In the genomic region with DNA sequence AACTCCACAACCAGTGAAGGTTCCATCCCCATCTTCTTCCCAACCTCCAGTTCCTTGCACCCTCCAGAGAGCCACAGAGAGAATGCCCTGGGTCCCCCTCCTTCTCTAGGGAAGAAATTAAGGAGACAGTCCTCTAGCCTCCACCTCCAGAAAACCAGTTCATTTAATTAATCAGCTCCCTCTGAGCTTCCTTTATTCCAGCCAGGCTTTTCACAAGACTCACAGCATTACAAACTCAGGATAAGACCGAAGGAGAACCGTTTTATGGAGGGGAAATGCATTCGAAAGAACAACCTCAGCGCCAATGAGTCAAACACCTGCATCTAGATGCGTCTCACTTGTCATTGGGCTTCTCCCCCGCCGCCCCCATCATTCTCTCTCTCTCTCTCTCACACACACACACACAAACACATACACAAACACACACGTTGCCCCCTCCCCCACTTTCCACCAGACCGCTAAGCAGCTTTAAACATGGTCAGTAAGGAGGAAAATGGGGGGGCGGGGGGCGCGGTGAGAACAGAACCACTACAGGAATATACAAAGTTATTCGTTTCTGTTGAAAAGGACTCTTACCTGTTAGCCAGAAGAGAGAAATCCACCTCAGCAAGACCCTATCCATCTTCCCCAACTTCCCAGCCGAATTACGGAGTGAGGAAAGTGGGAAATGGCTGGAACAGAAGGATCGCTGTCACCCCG, we compare ENCODE assay signal across 8 cellular contexts. TPM values are rescaled to one million over a fixed set of nuclear protein-coding genes. Genes with fewer than 3 reads are reported as not detected.
DNase-seq lines count a peak whose midpoint lies in the region; ATAC-seq lines count a peak whose summit lies in the region.

No MANE protein-coding gene starts in this region.

- H3K9me3 Mint-ChIP-seq in activated T-helper 2 cell treated with anti-CD3 and anti-CD28 coated beads, Interferon-gamma antibody, Interleukin-2, Interleukin-4, amounts not matched to agents 10 μg/mL and 5 μg/mL and 100 μg/mL, durations not matched to agents 14 hours and 24 hours and 36 hours: no peaks in the 10 kb centered on the region

- H3K27me3 Mint-ChIP-seq in activated T-helper 2 cell treated with anti-CD3 and anti-CD28 coated beads, Interferon-gamma antibody, Interleukin-2, Interleukin-4, amounts not matched to agents 10 μg/mL and 5 μg/mL and 100 μg/mL, durations not matched to agents 14 hours and 24 hours and 36 hours (ENCODE audit: low read depth): peaks cover 18% of the 10 kb centered on the region

- H3K4me3 Mint-ChIP-seq in activated T-helper 2 cell treated with anti-CD3 and anti-CD28 coated beads, Interferon-gamma antibody, Interleukin-2, Interleukin-4, amounts not matched to agents 10 μg/mL and 5 μg/mL and 100 μg/mL, durations not matched to agents 14 hours and 24 hours and 36 hours (ENCODE audit: low read depth): peak overlapping the region; percentile 97

- H3K27ac Mint-ChIP-seq in activated T-helper 2 cell treated with anti-CD3 and anti-CD28 coated beads, Interferon-gamma antibody, Interleukin-2, Interleukin-4, amounts not matched to agents 10 μg/mL and 5 μg/mL and 100 μg/mL, durations not matched to agents 14 hours and 24 hours and 36 hours: peak overlapping the region; percentile 88

- peaks cover 59% of the 10 kb centered on the region for H3K4me1 Mint-ChIP-seq in activated T-helper 2 cell treated with anti-CD3 and anti-CD28 coated beads, Interferon-gamma antibody, Interleukin-2, Interleukin-4, amounts not matched to agents 10 μg/mL and 5 μg/mL and 100 μg/mL, durations not matched to agents 14 hours and 24 hours and 36 hours (ENCODE audit: low read depth)

- H3K27ac ChIP-seq in KOPT-K1 (ENCODE audit: low read depth, low read length, poor library complexity, severe bottlenecking) (peak overlapping the region; percentile 64), iPS-18a (ENCODE audit: low read length) (no peak overlapping the region)

- peaks cover 68% of the 10 kb centered on the region for H3K27me3 ChIP-seq in iPS-18a (ENCODE audit: control insufficient read depth, insufficient read depth, low read length)

- peaks cover 6% of the 10 kb centered on the region for H3K36me3 Mint-ChIP-seq in activated T-helper 2 cell treated with anti-CD3 and anti-CD28 coated beads, Interferon-gamma antibody, Interleukin-2, Interleukin-4, amounts not matched to agents 10 μg/mL and 5 μg/mL and 100 μg/mL, durations not matched to agents 14 hours and 24 hours and 36 hours (ENCODE audit: low read depth)

- H3K9ac ChIP-seq in ES-I3 (ENCODE audit: low read depth, low read length): peak overlapping the region; percentile 61; the same call in 1 of the 2 replicates
- H3K9ac ChIP-seq in iPS-18a (ENCODE audit: low read length): no peak overlapping the region

- no peak for ATAC-seq in HG02885 (IDR thresholded peaks at IDR 0.05; ENCODE audit: poor library complexity, unreplicated experiment)

- H3K9me3 ChIP-seq in ES-I3 (ENCODE audit: control insufficient read depth, insufficient read depth, low read length): no peaks in the 10 kb centered on the region
- H3K9me3 ChIP-seq in KOPT-K1 (ENCODE audit: insufficient read depth, low read length, poor library complexity, severe bottlenecking): no peaks in the 10 kb centered on the region
- no peaks in the 10 kb centered on the region for H3K9me3 ChIP-seq in iPS-18a (ENCODE audit: control insufficient read depth, low read depth, low read length)

- H3K36me3 ChIP-seq in ES-I3 (ENCODE audit: insufficient read depth, low read length) (no peaks in the 10 kb centered on the region), KOPT-K1 (ENCODE audit: insufficient read depth, low read length) (no peaks in the 10 kb centered on the region), iPS-18a (ENCODE audit: control insufficient read depth, low read depth, low read length) (no peaks in the 10 kb centered on the region)

- peak overlapping the region; percentile 72 for H3K4me3 ChIP-seq in iPS-18a (ENCODE audit: low read length)

- intact Hi-C loops in activated T-helper 2 cell treated with anti-CD3 and anti-CD28 coated beads, Interferon-gamma antibody, Interleukin-2, Interleukin-4, amounts not matched to agents 10 μg/mL and 5 μg/mL and 100 μg/mL, durations not matched to agents 14 hours and 24 hours and 36 hours (cut with micrococcal nuclease): loop anchor here (1.0 to 10.0 kb wide), 3 partner anchors 25 to 250 kb away; a partner anchor contains a TSS

- no peak for DNase-seq in activated T-helper 2 cell treated with anti-CD3 and anti-CD28 coated beads, Interferon-gamma antibody, Interleukin-2, Interleukin-4, amounts not matched to agents 10 μg/mL and 5 μg/mL and 100 μg/mL, durations not matched to agents 14 hours and 24 hours and 36 hours (ENCODE audit: low spot score)
- DNase-seq in stimulated activated CD4-positive, alpha-beta T cell treated with anti-CD3 and anti-CD28 coated beads, Interleukin-2, amount 100 ng/mL, for 4 hours (ENCODE audit: low read depth): peak; percentile 68
- no peak for DNase-seq in ureter (ENCODE audit: low spot score)
- DNase-seq in HPDE6-E6E7 (ENCODE audit: extremely low spot score): no peak

- H3K4me1 ChIP-seq in ES-I3 (ENCODE audit: insufficient read depth, low read length) (peaks cover 17% of the 10 kb centered on the region), iPS-18a (ENCODE audit: control insufficient read depth, low read depth, low read length) (peaks cover 16% of the 10 kb centered on the region)

RNA-seq across cellular contexts. Expression of a gene that starts 0.5 kb away (rescaled TPM):
- 18.5 and 22.8 TPM in 2 replicates for total RNA-seq in activated T-helper 2 cell treated with anti-CD3 and anti-CD28 coated beads, Interferon-gamma antibody, Interleukin-2, Interleukin-4, amounts not matched to agents 10 μg/mL and 5 μg/mL and 100 μg/mL, durations not matched to agents 14 hours and 24 hours and 36 hours
- 14.2 TPM for total RNA-seq in ureter

RNA-seq across cellular contexts. Expression of a gene that starts 14.3 kb away (rescaled TPM):
- total RNA-seq in activated T-helper 2 cell treated with anti-CD3 and anti-CD28 coated beads, Interferon-gamma antibody, Interleukin-2, Interleukin-4, amounts not matched to agents 10 μg/mL and 5 μg/mL and 100 μg/mL, durations not matched to agents 14 hours and 24 hours and 36 hours: not detected in 2 replicates
- total RNA-seq in ureter: 1.1 TPM
